In genomic region chr17:28900986-28901726, GRCh38 we compare ENCODE assay signal across 8 cellular contexts. TPM values are rescaled to one million over a fixed set of nuclear protein-coding genes. Genes with fewer than 3 reads are reported as not detected.
DNase-seq lines count a peak whose midpoint lies in the region; ATAC-seq and TF ChIP-seq lines count a peak whose summit lies in the region.
"Had no signal": no experiment of that assay in that cellular context is flagged by ENCODE, and none has a peak within 500 bp of the region (broad histone marks: within the 10 kb centered on the region; RNA-seq: fewer than 3 reads in every experiment).

No MANE protein-coding gene starts in this region.

- intact Hi-C loops in MCF 10A (cut with micrococcal nuclease), result no loop called here

- H3K4me3 Mint-ChIP-seq in activated T-cell treated with anti-CD3 and anti-CD28 coated beads, Interleukin-2, amount 50 U/mL, for 24 hours, result peak overlapping the region; percentile 87
- peak overlapping the region; percentile 72 for H3K4me3 Mint-ChIP-seq in MCF 10A (ENCODE audit: unreplicated experiment)
- peak overlapping the region; percentile 82 for H3K4me3 Mint-ChIP-seq in stimulated activated effector memory CD8-positive, alpha-beta T cell treated with anti-CD3 and anti-CD28 coated beads, Interleukin-12 subunit alpha, Interleukin-12 subunit beta, amount 100 ng/mL, for 72 hours

- no peak for ATAC-seq in stimulated activated effector memory CD8-positive, alpha-beta T cell treated with anti-CD3 and anti-CD28 coated beads, Interleukin-12 subunit alpha, Interleukin-12 subunit beta, amount 100 ng/mL, for 72 hours

- DNase-seq in activated T-cell treated with anti-CD3 and anti-CD28 coated beads, Interleukin-2, amount 50 U/mL, for 24 hours, result no peak
- no peak for DNase-seq in activated T-cell treated with anti-CD3 and anti-CD28 coated beads for 4 hours
- DNase-seq in MCF 10A (ENCODE audit: unreplicated experiment), result no peak
- no peak for DNase-seq in stimulated activated effector memory CD8-positive, alpha-beta T cell treated with anti-CD3 and anti-CD28 coated beads, Interleukin-12 subunit alpha, Interleukin-12 subunit beta, amount 100 ng/mL, for 72 hours (ENCODE audit: low spot score in 2 of 2)
- no peak for DNase-seq in activated gamma-delta T cell treated with Interleukin-2 at 50 U/mL for 16 hours
- no peak for DNase-seq in stimulated activated naive CD4-positive, alpha-beta T cell (lab: John Stamatoyannopoulos, UW)
- DNase-seq: foreskin fibroblast, occipital lobe had no signal

- peaks cover 53% of the 10 kb centered on the region for H3K4me1 Mint-ChIP-seq in activated T-cell treated with anti-CD3 and anti-CD28 coated beads, Interleukin-2, amount 50 U/mL, for 24 hours (ENCODE audit: low read depth)
- peaks cover 36% of the 10 kb centered on the region for H3K4me1 Mint-ChIP-seq in MCF 10A (ENCODE audit: insufficient read depth, unreplicated experiment)
- H3K4me1 Mint-ChIP-seq in stimulated activated effector memory CD8-positive, alpha-beta T cell treated with anti-CD3 and anti-CD28 coated beads, Interleukin-12 subunit alpha, Interleukin-12 subunit beta, amount 100 ng/mL, for 72 hours, result peaks cover 59% of the 10 kb centered on the region

- POLR2A ChIA-PET in MCF 10A (lab: Yijun Ruan, JAX), result interaction anchor here (0.6 to 4.0 kb wide), 12 partner anchors 24 to 239 kb away, joined by 3 to 24 read pairs (median 6); partner anchors contain the start of genes ERAL1, FAM222B, NEK8 and PHF12

- peaks cover 65% of the 10 kb centered on the region for H3K36me3 Mint-ChIP-seq in activated T-cell treated with anti-CD3 and anti-CD28 coated beads, Interleukin-2, amount 50 U/mL, for 24 hours (ENCODE audit: low read depth)
- H3K36me3 Mint-ChIP-seq in MCF 10A (ENCODE audit: insufficient read depth, unreplicated experiment), result peaks cover 31% of the 10 kb centered on the region
- peaks cover 68% of the 10 kb centered on the region for H3K36me3 Mint-ChIP-seq in stimulated activated effector memory CD8-positive, alpha-beta T cell treated with anti-CD3 and anti-CD28 coated beads, Interleukin-12 subunit alpha, Interleukin-12 subunit beta, amount 100 ng/mL, for 72 hours

- no peaks in the 10 kb centered on the region for H3K27me3 Mint-ChIP-seq in activated T-cell treated with anti-CD3 and anti-CD28 coated beads, Interleukin-2, amount 50 U/mL, for 24 hours
- H3K27me3 Mint-ChIP-seq in MCF 10A (ENCODE audit: insufficient read depth, unreplicated experiment), result no peaks in the 10 kb centered on the region

- no peaks in the 10 kb centered on the region for H3K9me3 Mint-ChIP-seq in activated T-cell treated with anti-CD3 and anti-CD28 coated beads, Interleukin-2, amount 50 U/mL, for 24 hours
- H3K9me3 Mint-ChIP-seq in MCF 10A (ENCODE audit: unreplicated experiment), result no peaks in the 10 kb centered on the region
- H3K9me3 Mint-ChIP-seq in stimulated activated effector memory CD8-positive, alpha-beta T cell treated with anti-CD3 and anti-CD28 coated beads, Interleukin-12 subunit alpha, Interleukin-12 subunit beta, amount 100 ng/mL, for 72 hours, result no peaks in the 10 kb centered on the region

- TF ChIP-seq CTCF in MCF 10A (IDR thresholded peaks at IDR 0.05; ENCODE audit: unreplicated experiment), result no peak

- H3K27ac Mint-ChIP-seq in activated T-cell treated with anti-CD3 and anti-CD28 coated beads, Interleukin-2, amount 50 U/mL, for 24 hours, result peak overlapping the region; percentile 91
- H3K27ac Mint-ChIP-seq in MCF 10A (ENCODE audit: low read depth, unreplicated experiment), result peak overlapping the region; percentile 63
- peak overlapping the region; percentile 85 for H3K27ac Mint-ChIP-seq in stimulated activated effector memory CD8-positive, alpha-beta T cell treated with anti-CD3 and anti-CD28 coated beads, Interleukin-12 subunit alpha, Interleukin-12 subunit beta, amount 100 ng/mL, for 72 hours

- BruUV-seq in MCF 10A (replicated peaks; lab: Mats Ljungman, UMichigan), result no TSS peak

- CTCF ChIA-PET in MCF 10A (lab: Yijun Ruan, JAX), result interaction anchor here (0.6 to 5.8 kb wide), 8 partner anchors 16 to 174 kb away, joined by 3 to 43 read pairs (median 6); partner anchors contain the start of gene TLCD1

RNA-seq across cellular contexts. Expression of gene DHRS13, which starts 1.7 kb away (rescaled TPM):
- 9.1 and 9.5 TPM in 2 replicates for total RNA-seq in MCF 10A (2022)

RNA-seq across cellular contexts. Expression of gene FLOT2, which starts 3.6 kb away (rescaled TPM):
- total RNA-seq in MCF 10A (2022), result 98.5 and 126 TPM in 2 replicates

RNA-seq across cellular contexts. Expression of gene ERAL1, which starts 46.3 kb away (rescaled TPM):
- total RNA-seq in MCF 10A (2022), result 51.6 and 53.7 TPM in 2 replicates

RNA-seq across cellular contexts. Expression of gene PHF12, which starts 50.2 kb away (rescaled TPM):
- 37.6 and 38.2 TPM in 2 replicates for total RNA-seq in MCF 10A (2022)

RNA-seq across cellular contexts. Expression of gene FAM222B, which starts 58.6 kb away (rescaled TPM):
- 18.5 and 22.2 TPM in 2 replicates for total RNA-seq in MCF 10A (2022)
